Comparison of ENCODE assay signal across 28 cellular contexts in genomic region chr6:34457747-34458462, GRCh38. TPM values are rescaled to one million over a fixed set of nuclear protein-coding genes. Genes with fewer than 3 reads are reported as not detected.
DNase-seq lines count a peak whose midpoint lies in the region; ATAC-seq, FAIRE-seq and TF ChIP-seq lines count a peak whose summit lies in the region.
"Had no signal": no experiment of that assay in that cellular context is flagged by ENCODE, and none has a peak within 500 bp of the region (broad histone marks: within the 10 kb centered on the region; RNA-seq: fewer than 3 reads in every experiment).

No MANE protein-coding gene starts in this region.

- no peaks in the 10 kb centered on the region for H3K9me3 ChIP-seq in K562 (replicated peaks; ENCODE audit: control insufficient read depth, insufficient read depth, low read depth, low read length)
- H3K9me3 ChIP-seq: testis had no signal

- in situ Hi-C loops in K562 (cut with MboI): loop anchor here (5.0 to 25.0 kb wide), 2 partner anchors 144 to 679 kb away; partner anchors contain the start of gene TCP11

- TF ChIP-seq POLR2A in K562 (conservative IDR thresholded peaks at IDR 0.05): no peak

- H3K4me1 Mint-ChIP-seq in nephron progenitor cell: peaks cover 31% of the 10 kb centered on the region
- H3K4me1 Mint-ChIP-seq: activated CD4-positive, alpha-beta T cell treated with anti-CD3 and anti-CD28 coated beads for 36 hours; naive thymus-derived CD8-positive, alpha-beta T cell; T-cell had no signal

- 38% methylated on average over 6 of the region's 7 CpGs for WGBS in K562 (ENCODE audit: insufficient coverage, low coverage, missing lambda C conversion rate)

- TF ChIP-seq CTCF in K562 (IDR thresholded peaks at IDR 0.05 in 2 of 3, conservative IDR thresholded peaks at IDR 0.05 in 1 of 3; ENCODE audit: insufficient read depth in 2 of 3, low read depth in 1 of 3, low read length in 3 of 3) (no peak), nephron progenitor cell (IDR thresholded peaks at IDR 0.05) (no peak)

- H4K20me1 ChIP-seq in K562 (replicated peaks; ENCODE audit: control insufficient read depth, insufficient read depth, low read length): no peaks in the 10 kb centered on the region

- H3K36me3 ChIP-seq in K562 (ENCODE audit: control insufficient read depth, insufficient read depth, low read length): no peaks in the 10 kb centered on the region
- H3K36me3 ChIP-seq: brain microvascular endothelial cell had no signal

- no peak overlapping the region for H3K27ac Mint-ChIP-seq in nephron progenitor cell
- H3K27ac Mint-ChIP-seq: activated CD4-positive, alpha-beta T cell treated with anti-CD3 and anti-CD28 coated beads for 36 hours; activated naive CD4-positive, alpha-beta T cell treated with anti-CD3 and anti-CD28 coated beads for 36 hours; T-cell had no signal

- no peak overlapping the region for H3K4me3 Mint-ChIP-seq in nephron progenitor cell
- H3K4me3 Mint-ChIP-seq: activated CD4-positive, alpha-beta T cell treated with anti-CD3 and anti-CD28 coated beads for 36 hours; activated naive CD4-positive, alpha-beta T cell treated with anti-CD3 and anti-CD28 coated beads for 36 hours; naive thymus-derived CD8-positive, alpha-beta T cell; T-cell had no signal

- intact Hi-C loops in K562 (cut with micrococcal nuclease): no loop called here

- FAIRE-seq in K562 (lab: Jason Lieb, UNC): no peak
- FAIRE-seq: TTC549, urothelium cell line had no signal

- POLR2A ChIA-PET in K562 (lab: Yijun Ruan, JAX): no interaction called here

- CTCF ChIA-PET in K562 (lab: Yijun Ruan, JAX; ENCODE audit: low intra/inter-chr PET ratio): no interaction called here

- H3K36me3 Mint-ChIP-seq in nephron progenitor cell (ENCODE audit: low read depth): no peaks in the 10 kb centered on the region
- H3K36me3 Mint-ChIP-seq: naive thymus-derived CD8-positive, alpha-beta T cell; T-cell had no signal

- peak; percentile 20 for ATAC-seq in K562
- ATAC-seq: activated CD4-positive, alpha-beta T cell treated with anti-CD3 and anti-CD28 coated beads for 36 hours; left lobe of liver; naive thymus-derived CD8-positive, alpha-beta T cell; right cardiac atrium; Right ventricle myocardium inferior; T-cell had no signal

- BruUV-seq in K562 (replicated peaks; lab: Mats Ljungman, UMichigan): no TSS peak

- H3K27ac ChIP-seq in K562 (ENCODE audit: extremely low read depth, low read depth, low read length): no peak overlapping the region
- H3K27ac ChIP-seq: brain microvascular endothelial cell, parathyroid adenoma, testis had no signal

- peaks cover 14% of the 10 kb centered on the region for H3K27me3 Mint-ChIP-seq in nephron progenitor cell (ENCODE audit: low read depth, poor library complexity)
- H3K27me3 Mint-ChIP-seq: activated CD4-positive, alpha-beta T cell treated with anti-CD3 and anti-CD28 coated beads for 36 hours; T-cell had no signal

- no peaks in the 10 kb centered on the region for H3K27me3 ChIP-seq in K562 (ENCODE audit: control insufficient read depth in 2 of 2, insufficient read depth in 2 of 2, low read length in 2 of 2)
- H3K27me3 ChIP-seq: brain microvascular endothelial cell, testis had no signal

- no peaks in the 10 kb centered on the region for H3K9me3 Mint-ChIP-seq in nephron progenitor cell
- H3K9me3 Mint-ChIP-seq: activated naive CD4-positive, alpha-beta T cell treated with anti-CD3 and anti-CD28 coated beads for 36 hours; naive thymus-derived CD8-positive, alpha-beta T cell; T-cell had no signal

- TF ChIP-seq EP300 in K562 (IDR thresholded peaks at IDR 0.05; ENCODE audit: low read length): no peak

- no peak overlapping the region for H3K9ac ChIP-seq in K562 (ENCODE audit: insufficient read depth in 1 of 2, low read depth in 2 of 2, low read length in 2 of 2)
- H3K9ac ChIP-seq: parathyroid adenoma had no signal

- no peak overlapping the region for H3K4me3 ChIP-seq in K562
- H3K4me3 ChIP-seq: testis had no signal

- no peak for TF ChIP-seq RAD21 in K562 (CRISPR knock-in tag; conservative IDR thresholded peaks at IDR 0.05 in 1 of 2, IDR thresholded peaks at IDR 0.05 in 1 of 2)

- no peaks in the 10 kb centered on the region for H3K9me1 ChIP-seq in K562 (ENCODE audit: control insufficient read depth, insufficient read depth, low read length)

- no peak overlapping the region for H3K4me2 ChIP-seq in K562 (ENCODE audit: insufficient read depth, low read length)

- peak overlapping the region; percentile 77 for H2AFZ ChIP-seq in K562 (ENCODE audit: low read depth, low read length)
- H2AFZ ChIP-seq: parathyroid adenoma had no signal

- DNase-seq in EH (ENCODE audit: low read depth) (peak; percentile 17), NCI-H510A (lab: John Stamatoyannopoulos, UW) (peak; percentile 73), K562 (ENCODE audit: extremely low read depth in 1 of 4, low spot score in 3 of 4) (no peak), nephron progenitor cell (peak; percentile 36), iPS-NIHi11 (ENCODE audit: low spot score) (no peak), HPDE6-E6E7 (ENCODE audit: extremely low spot score) (no peak), DMS153 (lab: John Stamatoyannopoulos, UW) (no peak)
- DNase-seq: activated CD4-positive, alpha-beta T cell treated with anti-CD3 and anti-CD28 coated beads for 36 hours; activated CD8-positive, alpha-beta memory T cell treated with anti-CD3 and anti-CD28 coated beads for 24 hours; activated naive CD4-positive, alpha-beta T cell treated with anti-CD3 and anti-CD28 coated beads for 36 hours; activated T-cell treated with anti-CD3 and anti-CD28 coated beads, Interleukin-2, amount 50 U/mL, for 48 hours; brain microvascular endothelial cell; effector CD4-positive, alpha-beta T cell; naive thymus-derived CD8-positive, alpha-beta T cell; NCI-H1092 treated with DMSO at 0.1 percent for 48 hours; NCI-H1930; NCI-H345; right cardiac atrium; stimulated activated CD4-positive, alpha-beta T cell treated with anti-CD3 and anti-CD28 coated beads, Interleukin-12 subunit alpha, Interleukin-12 subunit beta, amount 100 ng/mL, for 4 hours; stimulated activated CD4-positive, alpha-beta T cell treated with anti-CD3 and anti-CD28 coated beads, Interleukin-4, amount 100 ng/mL, for 4 hours; stimulated activated naive CD4-positive, alpha-beta T cell treated with Interleukin-2 at 50 U/mL for 16 hours; T-cell; testis had no signal

- no peaks in the 10 kb centered on the region for H3K79me2 ChIP-seq in K562 (ENCODE audit: control insufficient read depth, insufficient read depth, low read length)
- H3K79me2 ChIP-seq: parathyroid adenoma had no signal

- peaks cover 9 to 15% of the 10 kb centered on the region in 2 experiments; a peak in 4 of 5 replicates for H3K4me1 ChIP-seq in K562 (replicated peaks in 1 of 2; ENCODE audit: control insufficient read depth in 2 of 2, insufficient read depth in 2 of 2, low read length in 2 of 2)
- H3K4me1 ChIP-seq: parathyroid adenoma, testis had no signal

TF ChIP-seq in K562, 482 proteins besides CTCF, POLR2A, EP300 and RAD21:
- TF ChIP-seq NFYB (IDR thresholded peaks at IDR 0.05; ENCODE audit: extremely low read depth, insufficient read length) (no peak), SPI1 (IDR thresholded peaks at IDR 0.05; ENCODE audit: borderline replicate concordance, low read depth, low read length) (0 out of 2 replicates have a peak, but pooled peaks have one; percentile 36)

RNA-seq across cellular contexts. Expression of gene PACSIN1, which starts 8.0 kb away (rescaled TPM):
- 1.5 and 2.1 TPM in 2 replicates for total RNA-seq in K562 (2011; cell fraction: chromatin; rRNA removed; ENCODE audit: low replicate concordance)
- 1.2 and 1.3 TPM in 2 replicates for total RNA-seq in K562 (2011; cell fraction: nucleolus; rRNA removed)
- 0.99 and 1.1 TPM in 2 replicates for total RNA-seq in K562 (2011; cell fraction: nucleoplasm; rRNA removed)
- 0.41 and 0.45 TPM in 2 replicates for total RNA-seq in K562 (2014; rRNA removed)
- total RNA-seq in K562 (2014; rRNA removed; fragmentation: Illumina TruSeq; extraction: Trizol): 0.10 and 0.29 TPM in 2 replicates
- 0.22 and 0.23 TPM in 2 replicates for total RNA-seq in K562 (2015; rRNA removed; fragmentation: Illumina TruSeq; extraction: Trizol)
- total RNA-seq in K562 (2021): 0.98 and 1.7 TPM in 2 replicates
- polyA plus RNA-seq in K562 (2011; rRNA removed): 1.1 and 1.4 TPM in 2 replicates
- polyA plus RNA-seq in K562 (2011; cell fraction: cytosol; rRNA removed): 1.2 and 1.6 TPM in 2 replicates
- polyA plus RNA-seq in K562 (2011; cell fraction: nucleus; rRNA removed): 2.2 and 3.4 TPM in 2 replicates
- 0.90 and 1.2 TPM in 2 replicates for polyA plus RNA-seq in K562 (2012)
- 0.79 and 1.4 TPM in 2 replicates for polyA plus RNA-seq in K562 (2014; fragmentation: Illumina TruSeq; extraction: Trizol)
- polyA plus RNA-seq in K562 (2014; fragmentation: Nextera tagmentation; extraction: Ambion mirVana): under 1 TPM; 0.01 to 0.03 TPM
- polyA plus RNA-seq in K562 (2014; rRNA removed): 0.98 and 1.2 TPM in 2 replicates
- 0.98 and 1.1 TPM in 2 replicates for polyA minus RNA-seq in K562 (2011; rRNA and poly(A)+ RNA removed)
- polyA minus RNA-seq in K562 (2011; cell fraction: cytosol; rRNA and poly(A)+ RNA removed): 0.95 and 1.7 TPM in 2 replicates
- polyA minus RNA-seq in K562 (2011; cell fraction: nucleus; rRNA and poly(A)+ RNA removed): 0.67 and 1.9 TPM in 2 replicates
- total RNA-seq: left lobe of liver had no signal

RNA-seq across cellular contexts. Expression of gene RPS10, which starts 32.0 kb away (rescaled TPM):
- total RNA-seq in K562 (2011; cell fraction: chromatin; rRNA removed; ENCODE audit: low replicate concordance): 244 and 499 TPM in 2 replicates
- 961 and 1,244 TPM in 2 replicates for total RNA-seq in K562 (2011; cell fraction: nucleolus; rRNA removed)
- total RNA-seq in K562 (2011; cell fraction: nucleoplasm; rRNA removed): 1,028 and 1,732 TPM in 2 replicates
- total RNA-seq in K562 (2014; rRNA removed) (3,907 and 4,273 TPM in 2 replicates), K562 (2014; rRNA removed; fragmentation: Illumina TruSeq; extraction: Trizol) (2,809 and 3,197 TPM in 2 replicates), K562 (2015; rRNA removed; fragmentation: Illumina TruSeq; extraction: Trizol) (3,578 and 3,876 TPM in 2 replicates), K562 (2021) (3,062 and 3,200 TPM in 2 replicates)
- polyA plus RNA-seq in K562 (2011; rRNA removed) (5,201 and 6,397 TPM in 2 replicates), K562 (2014; fragmentation: Illumina TruSeq; extraction: Trizol) (4,753 and 5,213 TPM in 2 replicates), K562 (2014; fragmentation: Nextera tagmentation; extraction: Ambion mirVana) (1,000 to 10,000 TPM; 2,680 to 3,048 TPM), K562 (2014; rRNA removed) (4,615 and 5,251 TPM in 2 replicates)
- 12,487 and 14,962 TPM in 2 replicates for polyA plus RNA-seq in K562 (2011; cell fraction: cytosol; rRNA removed)
- 1,847 and 2,630 TPM in 2 replicates for polyA plus RNA-seq in K562 (2011; cell fraction: nucleus; rRNA removed)
- 4,197 and 5,822 TPM in 2 replicates for polyA plus RNA-seq in K562 (2012)
- 2,379 and 2,522 TPM in 2 replicates for polyA minus RNA-seq in K562 (2011; rRNA and poly(A)+ RNA removed)
- polyA minus RNA-seq in K562 (2011; cell fraction: cytosol; rRNA and poly(A)+ RNA removed): 976 and 1,028 TPM in 2 replicates
- 203 and 375 TPM in 2 replicates for polyA minus RNA-seq in K562 (2011; cell fraction: nucleus; rRNA and poly(A)+ RNA removed)

Comparison
In these comparisons a context has a peak if more than half of its experiments do, and no peak if none do; other contexts are left out.
1. DNase-seq: peak in EH (single experiment), NCI-H510A (single experiment) and nephron progenitor cell (single experiment); none in K562 (0 of 4), iPS-NIHi11 (single experiment), HPDE6-E6E7 (single experiment) and DMS153 (single experiment).